In genomic region chr3:194736896-194737600, GRCh38 we compare ENCODE assay signal across 11 cellular contexts. TPM values are rescaled to one million over a fixed set of nuclear protein-coding genes. Genes with fewer than 3 reads are reported as not detected.
A peak's percentile ranks its signal among the peaks of the same experiment; 100 is the strongest.
DNase-seq lines count a peak whose midpoint lies in the region; ATAC-seq and TF ChIP-seq lines count a peak whose summit lies in the region.
"Had no signal": no experiment of that assay in that cellular context is flagged by ENCODE, and none has a peak within 500 bp of the region (broad histone marks: within the 10 kb centered on the region; RNA-seq: fewer than 3 reads in every experiment).

No MANE protein-coding gene starts in this region.

- ATAC-seq in GM19043 (IDR thresholded peaks at IDR 0.05; ENCODE audit: low read depth, unreplicated experiment) (peak; percentile 51), HG03108 (IDR thresholded peaks at IDR 0.05; ENCODE audit: unreplicated experiment) (peak; percentile 41)

- TF ChIP-seq CTCF in Peyer's patch (IDR thresholded peaks at IDR 0.05): no peak
- TF ChIP-seq CTCF in neutrophil (IDR thresholded peaks at IDR 0.05): no peak
- no peak for TF ChIP-seq CTCF in GM10266 (IDR thresholded peaks at IDR 0.05; ENCODE audit: control insufficient read depth, insufficient read depth, low read depth, missing control alignments)
- no peak for TF ChIP-seq CTCF in esophagus squamous epithelium (IDR thresholded peaks at IDR 0.05)

- DNase-seq in Peyer's patch (peak in 2 of 3 donors; percentile 49 to 63), GM10266 (ENCODE audit: extremely low spot score) (no peak), esophagus squamous epithelium (lab: John Stamatoyannopoulos, UW) (no peak), NCI-H2227 (lab: John Stamatoyannopoulos, UW; ENCODE audit: unreplicated experiment) (no peak), RKO (ENCODE audit: low spot score) (no peak)
- DNase-seq: GM23248; NCI-H524 treated with DMSO at 0.1 percent for 48 hours; stimulated activated naive CD4-positive, alpha-beta T cell treated with Interleukin-2 at 50 U/mL for 16 hours had no signal

- no peaks in the 10 kb centered on the region for H3K27me3 ChIP-seq in Peyer's patch
- H3K27me3 ChIP-seq in neutrophil: no peaks in the 10 kb centered on the region
- peaks cover 0 to 17% (median 0%) of the 10 kb centered on the region in 4 donors for H3K27me3 ChIP-seq in esophagus squamous epithelium

- intact Hi-C loops in esophagus squamous epithelium (cut with DNase I): no loop called here

- H3K4me3 ChIP-seq in Peyer's patch (no peak overlapping the region), neutrophil (ENCODE audit: low read depth in 1 of 2, low read length in 1 of 2) (no peak overlapping the region), esophagus squamous epithelium (no peak overlapping the region)
- H3K4me3 ChIP-seq: GM23248 had no signal

- peak overlapping the region in 2 of 4 donors; percentile 36 to 62 for H3K27ac ChIP-seq in Peyer's patch
- peak overlapping the region; percentile 85 for H3K27ac ChIP-seq in neutrophil
- no peak overlapping the region for H3K27ac ChIP-seq in esophagus squamous epithelium
- H3K27ac ChIP-seq: GM23248 had no signal

- H3K9me3 ChIP-seq in Peyer's patch: peaks cover 0 to 4% (median 1%) of the 10 kb centered on the region in 4 donors
- peaks cover 21% of the 10 kb centered on the region for H3K9me3 ChIP-seq in neutrophil
- H3K9me3 ChIP-seq in esophagus squamous epithelium: peaks cover 0 to 10% (median 5%) of the 10 kb centered on the region in 3 donors

- no peaks in the 10 kb centered on the region for H3K4me1 ChIP-seq in Peyer's patch
- peaks cover 7 to 9% of the 10 kb centered on the region in 2 experiments for H3K4me1 ChIP-seq in neutrophil (ENCODE audit: control insufficient read depth in 1 of 2, insufficient read depth in 1 of 2, low read depth in 1 of 2, low read length in 1 of 2)
- peaks cover 5 to 24% (median 10%) of the 10 kb centered on the region in 3 donors for H3K4me1 ChIP-seq in esophagus squamous epithelium

- TF ChIP-seq POLR2A in Peyer's patch (IDR thresholded peaks at IDR 0.05) (no peak), esophagus squamous epithelium (IDR thresholded peaks at IDR 0.05) (no peak)

- no peaks in the 10 kb centered on the region for H3K36me3 ChIP-seq in Peyer's patch
- no peaks in the 10 kb centered on the region for H3K36me3 ChIP-seq in neutrophil
- H3K36me3 ChIP-seq in esophagus squamous epithelium: no peaks in the 10 kb centered on the region

- 57 to 66% methylated on average over 7 of the region's 7 CpGs for WGBS in esophagus squamous epithelium, 2 donors

RNA-seq across cellular contexts. Expression of gene FAM43A, which starts 51.4 kb away (rescaled TPM):
- total RNA-seq in Peyer's patch: 10 to 100 TPM in 1 of 4 donors, 1 to 10 TPM in 3; 4.1 to 27.5 (median 8.9) TPM
- 10 to 100 TPM; 20.2 to 33.6 (median 31.9) TPM for total RNA-seq in esophagus squamous epithelium

Comparison
In these comparisons a context has a peak if more than half of its experiments do, and no peak if none do; other contexts are left out.
1. DNase-seq: peak in Peyer's patch (2 of 3); none in GM10266 (single experiment), esophagus squamous epithelium (single experiment), NCI-H2227 (single experiment) and RKO (single experiment).